ENCODE assay signal across 2 cellular contexts in genomic region chr11:12502950-12503579, GRCh38.
TF ChIP-seq lines count a peak whose summit lies in the region.

No MANE protein-coding gene starts in this region.

TF ChIP-seq in A549, 52 proteins besides CTCF, POLR2A, EP300 and RAD21 (continued from another document):
- TF ChIP-seq E2F6 (IDR thresholded peaks at IDR 0.05; ENCODE audit: borderline replicate concordance, low read depth) (no peak), NFE2L2 (conservative IDR thresholded peaks at IDR 0.05; ENCODE audit: low read length) (0 out of 2 replicates have a peak, but pooled peaks have one; percentile 18), RNF2 (IDR thresholded peaks at IDR 0.05; ENCODE audit: borderline replicate concordance, low read depth) (no peak), KDM5A (IDR thresholded peaks at IDR 0.05) (no peak)
- TF ChIP-seq, protein P1, sequence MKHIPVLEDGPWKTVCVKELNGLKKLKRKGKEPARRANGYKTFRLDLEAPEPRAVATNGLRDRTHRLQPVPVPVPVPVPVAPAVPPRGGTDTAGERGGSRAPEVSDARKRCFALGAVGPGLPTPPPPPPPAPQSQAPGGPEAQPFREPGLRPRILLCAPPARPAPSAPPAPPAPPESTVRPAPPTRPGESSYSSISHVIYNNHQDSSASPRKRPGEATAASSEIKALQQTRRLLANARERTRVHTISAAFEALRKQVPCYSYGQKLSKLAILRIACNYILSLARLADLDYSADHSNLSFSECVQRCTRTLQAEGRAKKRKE (CRISPR knock-in tag; IDR thresholded peaks at IDR 0.05; ENCODE audit: low read depth), result no peak
TF ChIP-seq in A549: peak in this region for 2.

TF ChIP-seq in GM23338, 12 proteins besides CTCF, POLR2A, EP300 and RAD21 (continued from another document):
- TF ChIP-seq ETS1 (IDR thresholded peaks at IDR 0.05) (no peak), NANOG (IDR thresholded peaks at IDR 0.05; ENCODE audit: borderline replicate concordance) (no peak), CREB1 (CRISPR knock-in tag; IDR thresholded peaks at IDR 0.05; ENCODE audit: low read depth) (no peak), ZNF114 (CRISPR knock-in tag; IDR thresholded peaks at IDR 0.05) (no peak), ZNF462 (CRISPR knock-in tag; IDR thresholded peaks at IDR 0.05) (no peak), POLR2AphosphoS5 (IDR thresholded peaks at IDR 0.05; ENCODE audit: low read depth) (no peak), EZH2 (IDR thresholded peaks at IDR 0.05; ENCODE audit: low read depth, unreplicated experiment) (no peak), JUNB (IDR thresholded peaks at IDR 0.05; ENCODE audit: unreplicated experiment) (no peak), STAT1 (IDR thresholded peaks at IDR 0.05; ENCODE audit: unreplicated experiment) (no peak), REST (IDR thresholded peaks at IDR 0.05; ENCODE audit: unreplicated experiment) (no peak), EZH2phosphoT487 (IDR thresholded peaks at IDR 0.05; ENCODE audit: unreplicated experiment) (no peak)
